In the genomic region with DNA sequence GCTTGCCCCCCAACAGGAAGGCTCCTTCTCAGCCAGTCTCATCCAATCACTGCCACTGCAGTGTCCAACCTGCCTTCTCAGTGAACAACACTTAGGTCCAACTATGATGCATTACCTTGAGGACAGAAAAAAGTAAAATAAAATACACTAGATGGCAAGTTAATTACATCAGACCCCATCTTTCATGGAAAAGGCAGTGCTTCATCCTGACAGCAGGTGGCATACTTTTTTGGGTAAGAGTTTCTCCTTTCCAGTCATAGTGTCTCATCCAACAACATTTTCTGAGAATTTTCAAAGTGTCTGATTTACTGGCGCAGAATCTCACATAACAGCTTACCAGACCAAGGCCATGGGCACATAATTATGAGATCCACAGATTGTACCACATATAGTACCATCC, we compare ENCODE assay signal across 11 cellular contexts.
A peak's percentile ranks its signal among the peaks of the same experiment; 100 is the strongest.
DNase-seq lines count a peak whose midpoint lies in the region; ATAC-seq and TF ChIP-seq lines count a peak whose summit lies in the region.
"Had no signal": no experiment of that assay in that cellular context is flagged by ENCODE, and none has a peak within 500 bp of the region (broad histone marks: within the 10 kb centered on the region; RNA-seq: fewer than 3 reads in every experiment).

No MANE protein-coding gene starts in this region.

- POLR2A ChIA-PET in A673 (lab: Charles Lee; ENCODE audit: low non-redundant PET), result no interaction called here

- H3K4me3 ChIP-seq in A673 (ENCODE audit: low read depth, low read length, poor library complexity, severe bottlenecking) (no peak overlapping the region), GM12875 (ENCODE audit: low read depth, low read length) (no peak overlapping the region), RWPE2 (ENCODE audit: severe bottlenecking) (no peak overlapping the region), foreskin fibroblast (ENCODE audit: low read depth in 1 of 2, low read length in 2 of 2) (no peak overlapping the region)
- H3K4me3 ChIP-seq: suprapubic skin had no signal

- BruUV-seq in A673 (replicated peaks; lab: Mats Ljungman, UMichigan), result no TSS peak

- ATAC-seq in RWPE2 (ENCODE audit: low read depth), result no peak
- no peak for ATAC-seq in GM18511 (IDR thresholded peaks at IDR 0.05; ENCODE audit: unreplicated experiment)
- no peak for ATAC-seq in HG02623 (IDR thresholded peaks at IDR 0.05; ENCODE audit: unreplicated experiment)
- ATAC-seq: activated CD8-positive, alpha-beta T cell treated with anti-CD3 and anti-CD28 coated beads for 36 hours had no signal

- intact Hi-C loops in A673 (cut with micrococcal nuclease; ENCODE audit: unreplicated experiment), result loop anchor here (2.0 kb wide), 1 partner anchor 314 kb away; no protein-coding TSS in a partner anchor

- H3K27me3 ChIP-seq in A673 (replicated peaks; ENCODE audit: insufficient read depth, low read depth, low read length, poor library complexity) (no peaks in the 10 kb centered on the region), RWPE2 (ENCODE audit: insufficient read depth, poor library complexity, severe bottlenecking) (no peaks in the 10 kb centered on the region)
- H3K27me3 ChIP-seq: suprapubic skin had no signal

- H3K36me3 ChIP-seq in A673 (ENCODE audit: insufficient read depth, low read length, poor library complexity, severe bottlenecking) (no peaks in the 10 kb centered on the region), RWPE2 (ENCODE audit: low read depth) (no peaks in the 10 kb centered on the region)
- H3K36me3 ChIP-seq: suprapubic skin had no signal

- H3K9me3 ChIP-seq in A673 (ENCODE audit: low read depth, low read length, poor library complexity, severe bottlenecking) (no peaks in the 10 kb centered on the region), RWPE2 (ENCODE audit: severe bottlenecking) (no peaks in the 10 kb centered on the region)
- H3K9me3 ChIP-seq: suprapubic skin had no signal

- no peaks in the 10 kb centered on the region for H3K4me1 ChIP-seq in A673 (ENCODE audit: insufficient read depth, low read length, poor library complexity, severe bottlenecking)
- no peaks in the 10 kb centered on the region for H3K4me1 ChIP-seq in RWPE2 (ENCODE audit: insufficient read depth, poor library complexity, severe bottlenecking)
- H3K4me1 ChIP-seq: suprapubic skin had no signal

- CTCF ChIA-PET in A673 (lab: Charles Lee), result no interaction called here

- DNase-seq in A673 (ENCODE audit: low spot score), result peak; percentile 50
- no peak for DNase-seq in RWPE2 (ENCODE audit: low spot score)
- DNase-seq in foreskin fibroblast, result peak in 1 of 2 donors; percentile 54
- no peak for DNase-seq in stimulated activated CD4-positive, alpha-beta T cell treated with anti-CD3 and anti-CD28 coated beads, Interleukin-2, amount 100 ng/mL, for 24 hours
- DNase-seq in HuH-7.5 (ENCODE audit: low spot score), result no peak
- DNase-seq: activated CD8-positive, alpha-beta T cell treated with anti-CD3 and anti-CD28 coated beads for 36 hours; COR-L47 had no signal

- H3K27ac ChIP-seq in A673 (ENCODE audit: low read depth, low read length, poor library complexity, severe bottlenecking), result no peak overlapping the region
- H3K27ac ChIP-seq in RWPE2 (ENCODE audit: poor library complexity, severe bottlenecking), result no peak overlapping the region
- H3K27ac ChIP-seq: suprapubic skin had no signal

- TF ChIP-seq CTCF in A673 (conservative IDR thresholded peaks at IDR 0.05; ENCODE audit: low read depth, low read length), result peak; percentile 64
- TF ChIP-seq CTCF in GM12875 (IDR thresholded peaks at IDR 0.05; ENCODE audit: borderline replicate concordance, insufficient read depth, low read depth, low read length), result peak; percentile 33; the same call in 1 of the 2 replicates
- TF ChIP-seq CTCF in RWPE2 (IDR thresholded peaks at IDR 0.05; ENCODE audit: poor library complexity, severe bottlenecking), result peak; percentile 71
- peak; percentile 41 for TF ChIP-seq CTCF in foreskin fibroblast (IDR thresholded peaks at IDR 0.05; ENCODE audit: low read depth, low read length)
